11 cellular contexts compared by ENCODE assay signal in genomic region chr12:115771065-115771464, GRCh38.
A peak's percentile ranks its signal among the peaks of the same experiment; 100 is the strongest.
DNase-seq lines count a peak whose midpoint lies in the region; ATAC-seq and TF ChIP-seq lines count a peak whose summit lies in the region.
"Had no signal": no experiment of that assay in that cellular context is flagged by ENCODE, and none has a peak within 500 bp of the region (broad histone marks: within the 10 kb centered on the region; RNA-seq: fewer than 3 reads in every experiment).

No MANE protein-coding gene starts in this region.

- H3K27ac ChIP-seq in HCT116 (ENCODE audit: low read depth, low read length) = no peak overlapping the region
- no peak overlapping the region for H3K27ac ChIP-seq in SK-N-SH (ENCODE audit: low read depth in 2 of 2, low read length in 1 of 2)
- no peak overlapping the region for H3K27ac ChIP-seq in CD4-positive, alpha-beta memory T cell (ENCODE audit: low read depth, low read length)

- TF ChIP-seq CTCF in AG09319 (IDR thresholded peaks at IDR 0.05; ENCODE audit: low read depth, low read length) (peak; percentile 31), HCT116 (IDR thresholded peaks at IDR 0.05 in 2 of 3, conservative IDR thresholded peaks at IDR 0.05 in 1 of 3; ENCODE audit: borderline replicate concordance in 1 of 3, insufficient read depth in 1 of 3, low read depth in 2 of 3, low read length in 2 of 3) (peak; percentile 23 to 27 (median 27); a peak in 4 of 6 replicates), SK-N-SH (IDR thresholded peaks at IDR 0.05) (no peak)

- H3K9ac ChIP-seq in HCT116 (ENCODE audit: low read length) = no peak overlapping the region
- no peak overlapping the region for H3K9ac ChIP-seq in SK-N-SH

- H3K4me2 ChIP-seq in HCT116 (ENCODE audit: low read length) = no peak overlapping the region
- H3K4me2 ChIP-seq in SK-N-SH = no peak overlapping the region

- WGBS in SK-N-SH (ENCODE audit: low lambda C conversion rate) = 27% methylated on average over 2 of the region's 2 CpGs

- H3K4me1 ChIP-seq in HCT116 (ENCODE audit: control insufficient read depth in 1 of 2, insufficient read depth in 2 of 2, low read length in 2 of 2) = peaks cover 8 to 29% of the 10 kb centered on the region in 2 experiments
- no peaks in the 10 kb centered on the region for H3K4me1 ChIP-seq in SK-N-SH (ENCODE audit: control insufficient read depth in 1 of 2, insufficient read depth in 2 of 2, low read depth in 1 of 2, low read length in 1 of 2)
- H3K4me1 ChIP-seq in CD4-positive, alpha-beta memory T cell (ENCODE audit: insufficient read depth, low read length) = no peaks in the 10 kb centered on the region

- H3K27me3 ChIP-seq in HCT116 (ENCODE audit: insufficient read depth, low read length) (no peaks in the 10 kb centered on the region), SK-N-SH (ENCODE audit: insufficient read depth) (no peaks in the 10 kb centered on the region)
- no peaks in the 10 kb centered on the region for H3K27me3 ChIP-seq in CD4-positive, alpha-beta memory T cell (ENCODE audit: insufficient read depth, low read length)

- H3K9me2 ChIP-seq in HCT116 (ENCODE audit: insufficient read depth) (no peaks in the 10 kb centered on the region), SK-N-SH (no peaks in the 10 kb centered on the region)

- no peaks in the 10 kb centered on the region for H3K4me1 Mint-ChIP-seq in CD4-positive, alpha-beta memory T cell

- no peak for TF ChIP-seq POLR2A in HCT116 (IDR thresholded peaks at IDR 0.05; ENCODE audit: borderline replicate concordance, extremely low read depth, insufficient read depth, insufficient read length)

- CTCF ChIA-PET in HCT116 (lab: Charles Lee) = interaction anchor here (1.1 kb wide), 2 partner anchors 1087 to 1103 kb away, joined by 3 read pairs; partner anchors contain the start of gene TBX3
- CTCF ChIA-PET in SK-N-SH (lab: Yijun Ruan, JAX) = interaction anchor here (0.6 to 2.2 kb wide), 14 partner anchors 11 to 1144 kb away, joined by 3 to 9 read pairs (median 3); partner anchors contain the start of gene TBX3
- CTCF ChIA-PET in CD4-positive, alpha-beta memory T cell (lab: Charles Lee; ENCODE audit: partially characterized antibody) = no interaction called here

- in situ Hi-C loops in ACHN (cut with HindIII; ENCODE audit: low pct_ligation_motif_present, low pct_unique_long_range_greater_than_20kb, low sequenced_read_pairs) = no loop called here

- no peaks in the 10 kb centered on the region for H3F3A ChIP-seq in SK-N-SH (replicated peaks; ENCODE audit: insufficient read depth)

- H3K79me2 ChIP-seq in HCT116 (ENCODE audit: insufficient read depth, low read length) (no peaks in the 10 kb centered on the region), SK-N-SH (ENCODE audit: insufficient read depth) (no peaks in the 10 kb centered on the region)

- peaks cover 0 to 11% (median 4%) of the 10 kb centered on the region in 8 donors for H3K9me3 Mint-ChIP-seq in CD4-positive, alpha-beta memory T cell
- H3K9me3 Mint-ChIP-seq: stimulated activated naive CD8-positive, alpha-beta T cell treated with anti-CD3 and anti-CD28 coated beads, Interleukin-15, Interleukin-2, amounts not matched to agents 100 ng/mL and 50 ng/mL, for 24 hours had no signal

- H4K20me1 ChIP-seq in HCT116 (ENCODE audit: insufficient read depth) (no peaks in the 10 kb centered on the region), SK-N-SH (ENCODE audit: insufficient read depth) (no peaks in the 10 kb centered on the region)

- POLR2A ChIA-PET in HCT116 (lab: Charles Lee) (no interaction called here), SK-N-SH (lab: Yijun Ruan, JAX) (interaction anchor here (0.7 kb wide), 1 partner anchor 1087 kb away, joined by 3 read pairs; the partner anchor contains the start of gene TBX3)
- POLR2A ChIA-PET in CD4-positive, alpha-beta memory T cell (lab: Charles Lee; ENCODE audit: partially characterized antibody) = no interaction called here

- DNase-seq in AG09319 (ENCODE audit: extremely low read depth, low read depth) (no peak), HCT116 (ENCODE audit: low read depth, low spot score) (peak; percentile 13), SK-N-SH (peak; percentile 20), iPS-NIHi11 (ENCODE audit: low spot score) (peak; percentile 31), ACHN (no peak), NCI-H146 treated with DMSO at 0.1 percent for 48 hours (lab: John Stamatoyannopoulos, UW; ENCODE audit: unreplicated experiment) (no peak), NCI-H187 (lab: John Stamatoyannopoulos, UW) (no peak)
- DNase-seq in CD4-positive, alpha-beta memory T cell = no peak
- DNase-seq: MM.1S, T1000 had no signal

- no peak overlapping the region for H3K4me3 Mint-ChIP-seq in CD4-positive, alpha-beta memory T cell
- H3K4me3 Mint-ChIP-seq: stimulated activated naive CD8-positive, alpha-beta T cell treated with anti-CD3 and anti-CD28 coated beads, Interleukin-15, Interleukin-2, amounts not matched to agents 100 ng/mL and 50 ng/mL, for 24 hours had no signal

- H3K4me3 ChIP-seq in HCT116 (replicated peaks in 1 of 2; ENCODE audit: low read depth in 1 of 2, low read length in 2 of 2) (no peak overlapping the region), SK-N-SH (ENCODE audit: low read depth in 2 of 2, low read length in 1 of 2) (no peak overlapping the region)
- no peak overlapping the region for H3K4me3 ChIP-seq in CD4-positive, alpha-beta memory T cell (ENCODE audit: low read length in 2 of 2)

- TF ChIP-seq RAD21 in HCT116 (IDR thresholded peaks at IDR 0.05; ENCODE audit: low read depth) (peak; percentile 61), SK-N-SH (IDR thresholded peaks at IDR 0.05; ENCODE audit: low read length) (peak; percentile 67)

- H3K36me3 Mint-ChIP-seq in CD4-positive, alpha-beta memory T cell = no peaks in the 10 kb centered on the region

- peak; percentile 61 for ATAC-seq in HCT116

- H3K27ac Mint-ChIP-seq in CD4-positive, alpha-beta memory T cell = no peak overlapping the region
- H3K27ac Mint-ChIP-seq: stimulated activated naive CD8-positive, alpha-beta T cell treated with anti-CD3 and anti-CD28 coated beads, Interleukin-15, Interleukin-2, amounts not matched to agents 100 ng/mL and 50 ng/mL, for 24 hours had no signal

- H3K27me3 Mint-ChIP-seq in CD4-positive, alpha-beta memory T cell = peaks cover 2 to 7% of the 10 kb centered on the region in 2 donors

- H3K36me3 ChIP-seq in HCT116 (ENCODE audit: control insufficient read depth in 1 of 2, insufficient read depth in 2 of 2, low read length in 2 of 2) = no peaks in the 10 kb centered on the region
- H3K36me3 ChIP-seq in SK-N-SH (replicated peaks in 1 of 2; ENCODE audit: control insufficient read depth in 1 of 2, insufficient read depth in 2 of 2, low read length in 1 of 2) = no peaks in the 10 kb centered on the region
- no peaks in the 10 kb centered on the region for H3K36me3 ChIP-seq in CD4-positive, alpha-beta memory T cell (ENCODE audit: insufficient read depth, low read length)

- RAD21 ChIA-PET in HCT116 (lab: Charles Lee; ENCODE audit: low non-redundant PET in 1 of 2, low total read pairs in 2 of 2, uncharacterized antibody in 2 of 2, unreplicated experiment in 2 of 2) = no interaction called here

- no peak for TF ChIP-seq EP300 in SK-N-SH (IDR thresholded peaks at IDR 0.05; ENCODE audit: borderline replicate concordance in 1 of 2, low read depth in 1 of 2, low read length in 1 of 2)

- intact Hi-C loops in HCT116 (cut with micrococcal nuclease) = loop anchor here (5.0 kb wide), 2 partner anchors 1089 to 1109 kb away; partner anchors contain the start of gene TBX3
- intact Hi-C loops in CD4-positive, alpha-beta memory T cell (cut with micrococcal nuclease) = no loop called here

- H2AFZ ChIP-seq in HCT116 (ENCODE audit: low read depth, low read length, poor library complexity, severe bottlenecking) (no peak overlapping the region), SK-N-SH (ENCODE audit: low read depth) (no peak overlapping the region)

- BruUV-seq in HCT116 (replicated peaks; lab: Mats Ljungman, UMichigan) = no TSS peak

- H3K9me3 ChIP-seq in HCT116 (ENCODE audit: control insufficient read depth in 1 of 2, insufficient read depth in 1 of 2, low read depth in 1 of 2, low read length in 2 of 2) (no peaks in the 10 kb centered on the region), SK-N-SH (no peaks in the 10 kb centered on the region)
- H3K9me3 ChIP-seq in CD4-positive, alpha-beta memory T cell (ENCODE audit: control insufficient read depth in 1 of 2, low read length in 2 of 2) = no peaks in the 10 kb centered on the region

TF ChIP-seq in HCT116, 20 proteins besides CTCF, POLR2A, EP300 and RAD21 (continues in another document):
- TF ChIP-seq ELF1 (IDR thresholded peaks at IDR 0.05; ENCODE audit: borderline replicate concordance, low read depth) = no peak
- no peak for TF ChIP-seq YY1 (IDR thresholded peaks at IDR 0.05; ENCODE audit: extremely low read depth, insufficient replicate concordance, low read depth, low read length)
- TF ChIP-seq JUND (IDR thresholded peaks at IDR 0.05) = no peak
- no peak for TF ChIP-seq ZNF274 (IDR thresholded peaks at IDR 0.05; ENCODE audit: low read depth, low read length)

TF ChIP-seq in SK-N-SH, 30 proteins besides CTCF, POLR2A, EP300 and RAD21:
- TF ChIP-seq SMC3 (IDR thresholded peaks at IDR 0.05; ENCODE audit: low read depth, low read length) (peak; percentile 28; the same call in 1 of the 2 replicates), MEF2A (IDR thresholded peaks at IDR 0.05; ENCODE audit: borderline replicate concordance, low read depth) (no peak)

Comparison
In these comparisons a context has a peak if more than half of its experiments do, and no peak if none do; other contexts are left out.
1. DNase-seq: peak in HCT116 (single experiment), SK-N-SH (single experiment) and iPS-NIHi11 (single experiment); none in AG09319 (single experiment), ACHN (single experiment), NCI-H146 treated with DMSO at 0.1 percent for 48 hours (single experiment), CD4-positive, alpha-beta memory T cell (0 of 5) and NCI-H187 (0 of 2).